In genomic region chr9:107285292-107285691, GRCh38 we compare ENCODE assay signal across 9 cellular contexts. TPM values are rescaled to one million over a fixed set of nuclear protein-coding genes. Genes with fewer than 3 reads are reported as not detected.
DNase-seq lines count a peak whose midpoint lies in the region; ATAC-seq lines count a peak whose summit lies in the region.
"Had no signal": no experiment of that assay in that cellular context is flagged by ENCODE, and none has a peak within 500 bp of the region (broad histone marks: within the 10 kb centered on the region; RNA-seq: fewer than 3 reads in every experiment).

No MANE protein-coding gene starts in this region.

- peaks cover 58% of the 10 kb centered on the region for H3K4me1 Mint-ChIP-seq in activated CD4-positive, alpha-beta T cell treated with anti-CD3 and anti-CD28 coated beads for 36 hours

- H3K4me3 ChIP-seq in iPS-20b (ENCODE audit: low read length) (peak overlapping the region; percentile 95), subcutaneous abdominal adipose tissue (ENCODE audit: low read depth in 1 of 5, low read length in 5 of 5) (peak overlapping the region; percentile 88 to 98 (median 90))

- no peaks in the 10 kb centered on the region for H3K9me3 ChIP-seq in iPS-20b (ENCODE audit: insufficient read depth, low read depth, low read length)
- no peaks in the 10 kb centered on the region for H3K9me3 ChIP-seq in subcutaneous abdominal adipose tissue (ENCODE audit: control insufficient read depth in 5 of 5, low read length in 5 of 5)

- CTCF ChIA-PET in activated CD4-positive, alpha-beta T cell treated with anti-CD3 and anti-CD28 coated beads for 36 hours (lab: Charles Lee), result interaction anchor here (1.9 kb wide), 1 partner anchor 56 kb away, joined by 8 read pairs; no protein-coding TSS in a partner anchor

- H3K27me3 ChIP-seq in iPS-20b (ENCODE audit: insufficient read depth, low read length) (no peaks in the 10 kb centered on the region), subcutaneous abdominal adipose tissue (ENCODE audit: control insufficient read depth in 5 of 5, insufficient read depth in 4 of 5, low read length in 5 of 5) (no peaks in the 10 kb centered on the region)

- intact Hi-C loops in activated CD4-positive, alpha-beta T cell treated with anti-CD3 and anti-CD28 coated beads for 36 hours (cut with DNase I, micrococcal nuclease), result no loop called here

- no peak for ATAC-seq in activated CD4-positive, alpha-beta T cell treated with anti-CD3 and anti-CD28 coated beads for 36 hours
- ATAC-seq in activated naive CD4-positive, alpha-beta T cell treated with anti-CD3 and anti-CD28 coated beads, Interleukin-2, amount 50 U/mL, for 72 hours, result no peak

- H3K27ac Mint-ChIP-seq in activated CD4-positive, alpha-beta T cell treated with anti-CD3 and anti-CD28 coated beads for 36 hours, result peak overlapping the region; percentile 26
- peak overlapping the region; percentile 73 to 95 for H3K27ac Mint-ChIP-seq in activated naive CD4-positive, alpha-beta T cell treated with anti-CD3 and anti-CD28 coated beads, Interleukin-2, amount 50 U/mL, for 72 hours

- peaks cover 16% of the 10 kb centered on the region for H3K36me3 Mint-ChIP-seq in activated CD4-positive, alpha-beta T cell treated with anti-CD3 and anti-CD28 coated beads for 36 hours (ENCODE audit: low read depth)
- peaks cover 9 to 29% of the 10 kb centered on the region in 2 donors for H3K36me3 Mint-ChIP-seq in activated naive CD4-positive, alpha-beta T cell treated with anti-CD3 and anti-CD28 coated beads, Interleukin-2, amount 50 U/mL, for 72 hours

- no peaks in the 10 kb centered on the region for H3K27me3 Mint-ChIP-seq in activated CD4-positive, alpha-beta T cell treated with anti-CD3 and anti-CD28 coated beads for 36 hours

- POLR2A ChIA-PET in activated CD4-positive, alpha-beta T cell treated with anti-CD3 and anti-CD28 coated beads for 36 hours (lab: Charles Lee), result interaction anchor here (0.6 kb wide), 1 partner anchor 49 kb away, joined by 3 read pairs; no protein-coding TSS in a partner anchor

- H3K4me1 ChIP-seq in iPS-20b (ENCODE audit: insufficient read depth, low read length) (peaks cover 20% of the 10 kb centered on the region), subcutaneous abdominal adipose tissue (ENCODE audit: control insufficient read depth in 5 of 5, insufficient read depth in 5 of 5, low read length in 5 of 5) (peaks cover 0 to 58% (median 42%) of the 10 kb centered on the region in 5 donors)

- H3K9ac ChIP-seq in iPS-20b (ENCODE audit: low read depth, low read length), result peak overlapping the region; percentile 87; the same call in 1 of the 2 replicates
- H3K9ac ChIP-seq in subcutaneous abdominal adipose tissue (ENCODE audit: low read length in 5 of 5), result peak overlapping the region; percentile 96 to 99 (median 98)

- H3K27ac ChIP-seq in iPS-20b (ENCODE audit: low read length) (no peak overlapping the region), subcutaneous abdominal adipose tissue (ENCODE audit: low read depth, low read length) (peak overlapping the region; percentile 92)

- 0 out of 2 replicates have a peak, but pooled peaks cover 6% of the 10 kb centered on the region for H3K36me3 ChIP-seq in iPS-20b (ENCODE audit: insufficient read depth, low read depth, low read length)
- no peaks in the 10 kb centered on the region for H3K36me3 ChIP-seq in subcutaneous abdominal adipose tissue (ENCODE audit: control insufficient read depth in 5 of 5, insufficient read depth in 5 of 5, low read length in 5 of 5)

- peak overlapping the region; percentile 83 for H3K4me3 Mint-ChIP-seq in activated CD4-positive, alpha-beta T cell treated with anti-CD3 and anti-CD28 coated beads for 36 hours

- no peak for DNase-seq in activated CD4-positive, alpha-beta T cell treated with anti-CD3 and anti-CD28 coated beads for 36 hours
- no peak for DNase-seq in activated CD4-positive, alpha-beta T cell treated with anti-CD3 and anti-CD28 coated beads for 48 hours
- no peak for DNase-seq in activated naive CD4-positive, alpha-beta T cell treated with anti-CD3 and anti-CD28 coated beads, Interleukin-2, amount 50 U/mL, for 72 hours (ENCODE audit: low spot score in 2 of 2)
- DNase-seq in NCI-H1417 treated with DMSO at 0.1 percent for 48 hours (lab: John Stamatoyannopoulos, UW), result no peak
- DNase-seq in Ammon's horn (ENCODE audit: low spot score), result no peak
- no peak for DNase-seq in medulla oblongata (ENCODE audit: extremely low spot score)
- DNase-seq: activated CD4-positive, CD25-positive, alpha-beta regulatory T cell had no signal

- H3K9me3 Mint-ChIP-seq in activated CD4-positive, alpha-beta T cell treated with anti-CD3 and anti-CD28 coated beads for 36 hours (ENCODE audit: low read depth), result no peaks in the 10 kb centered on the region
- H3K9me3 Mint-ChIP-seq in activated naive CD4-positive, alpha-beta T cell treated with anti-CD3 and anti-CD28 coated beads, Interleukin-2, amount 50 U/mL, for 72 hours, result peaks cover 0 to 6% of the 10 kb centered on the region in 2 donors

RNA-seq across cellular contexts. Expression of gene RAD23B, which starts 2.2 kb away (rescaled TPM):
- 100 to 1,000 TPM; 114 to 188 TPM for total RNA-seq in activated CD4-positive, alpha-beta T cell treated with anti-CD3 and anti-CD28 coated beads for 36 hours
- total RNA-seq in activated naive CD4-positive, alpha-beta T cell treated with anti-CD3 and anti-CD28 coated beads, Interleukin-2, amount 50 U/mL, for 72 hours, result 100 to 1,000 TPM in 1 of 2 donors, 10 to 100 TPM in 1; 87.3 to 115 TPM
